8 cellular contexts compared by ENCODE assay signal in genomic region chr20:43590036-43590391, GRCh38. TPM values are rescaled to one million over a fixed set of nuclear protein-coding genes. Genes with fewer than 3 reads are reported as not detected.
DNase-seq lines count a peak whose midpoint lies in the region; ATAC-seq and TF ChIP-seq lines count a peak whose summit lies in the region.

No MANE protein-coding gene starts in this region.

- no peaks in the 10 kb centered on the region for H3K9me3 ChIP-seq in left lung

- H3K4me3 Mint-ChIP-seq in MCF 10A (ENCODE audit: unreplicated experiment) = peak overlapping the region; percentile 84

- peaks cover 6% of the 10 kb centered on the region for H3K4me1 Mint-ChIP-seq in MCF 10A (ENCODE audit: insufficient read depth, unreplicated experiment)

- POLR2A ChIA-PET in MCF 10A (lab: Yijun Ruan, JAX) = interaction anchor here (1.2 to 2.3 kb wide), 10 partner anchors 10 to 499 kb away, joined by 3 to 32 read pairs (median 4); partner anchors contain the start of gene SRSF6

- H3K27ac ChIP-seq in left lung = peak overlapping the region; percentile 77 to 90
- peak overlapping the region; percentile 83 for H3K27ac ChIP-seq in substantia nigra (ENCODE audit: low read depth, low read length, poor library complexity, severe bottlenecking)

- peak; percentile 4 for ATAC-seq in left lung
- ATAC-seq in GM19328 (IDR thresholded peaks at IDR 0.05; ENCODE audit: unreplicated experiment) = no peak
- no peak for ATAC-seq in HG02588 (IDR thresholded peaks at IDR 0.05; ENCODE audit: unreplicated experiment)

- no peaks in the 10 kb centered on the region for H3K9me3 Mint-ChIP-seq in MCF 10A (ENCODE audit: unreplicated experiment)

- no peaks in the 10 kb centered on the region for H3K27me3 ChIP-seq in left lung

- intact Hi-C loops in MCF 10A (cut with micrococcal nuclease) (loop anchor here (2.0 to 10.0 kb wide), 2 partner anchors 51 to 135 kb away; partner anchors contain the start of gene SRSF6), left lung (cut with DNase I) (no loop called here)

- peak overlapping the region; percentile 91 to 92 for H3K4me3 ChIP-seq in left lung

- H3K27ac Mint-ChIP-seq in MCF 10A (ENCODE audit: low read depth, unreplicated experiment) = peak overlapping the region; percentile 92

- CTCF ChIA-PET in MCF 10A (lab: Yijun Ruan, JAX) = interaction anchor here (0.6 to 2.2 kb wide), 3 partner anchors 47 to 54 kb away, joined by 4 to 16 read pairs (median 6); no protein-coding TSS in a partner anchor

- BruUV-seq in MCF 10A (replicated peaks; lab: Mats Ljungman, UMichigan) = no TSS peak

- H3K36me3 ChIP-seq in left lung = peaks cover 0 to 5% of the 10 kb centered on the region in 2 donors

- peaks cover 12% of the 10 kb centered on the region for H3K36me3 Mint-ChIP-seq in MCF 10A (ENCODE audit: insufficient read depth, unreplicated experiment)

- TF ChIP-seq CTCF in MCF 10A (IDR thresholded peaks at IDR 0.05; ENCODE audit: unreplicated experiment) (no peak), left lung (IDR thresholded peaks at IDR 0.05) (no peak)

- H3K27me3 Mint-ChIP-seq in MCF 10A (ENCODE audit: insufficient read depth, unreplicated experiment) = no peaks in the 10 kb centered on the region

- peak; percentile 12 for DNase-seq in NCI-H1694 treated with DMSO at 0.1 percent for 48 hours (lab: John Stamatoyannopoulos, UW)
- no peak for DNase-seq in NCI-H1694 (lab: John Stamatoyannopoulos, UW)
- DNase-seq in NCI-H345 treated with DMSO at 0.1 percent for 48 hours (lab: John Stamatoyannopoulos, UW; ENCODE audit: unreplicated experiment) = peak; percentile 40
- no peak for DNase-seq in MCF 10A (ENCODE audit: unreplicated experiment)
- no peak for DNase-seq in left lung
- peak in 9 of 49 donors; percentile 14 to 46 (median 32) for DNase-seq in substantia nigra (lab: John Stamatoyannopoulos, UW)

- peaks cover 4 to 17% of the 10 kb centered on the region in 2 donors for H3K4me1 ChIP-seq in left lung

RNA-seq across cellular contexts. Expression of gene IFT52, which starts 0.7 kb away (rescaled TPM):
- total RNA-seq in MCF 10A (2022) (21.8 and 24.2 TPM in 2 replicates), left lung (10 to 100 TPM; 19.4 to 20.8 TPM)

RNA-seq across cellular contexts. Expression of gene SGK2, which starts 31.2 kb away (rescaled TPM):
- total RNA-seq in MCF 10A (2022) (0.33 and 1.1 TPM in 2 replicates), left lung (1 to 10 TPM in 1 of 2 donors, under 1 TPM in 1; 0.39 to 1.1 TPM)

Comparison
In these comparisons a context has a peak if more than half of its experiments do, and no peak if none do; other contexts are left out.
1. DNase-seq: peak in NCI-H1694 treated with DMSO at 0.1 percent for 48 hours (single experiment) and NCI-H345 treated with DMSO at 0.1 percent for 48 hours (single experiment); none in NCI-H1694 (single experiment), MCF 10A (single experiment) and left lung (0 of 2).